In genomic region chr3:139378587-139378986, GRCh38 we compare ENCODE assay signal across 16 cellular contexts. TPM values are rescaled to one million over a fixed set of nuclear protein-coding genes. Genes with fewer than 3 reads are reported as not detected.
DNase-seq lines count a peak whose midpoint lies in the region; ATAC-seq and TF ChIP-seq lines count a peak whose summit lies in the region.
"Had no signal": no experiment of that assay in that cellular context is flagged by ENCODE, and none has a peak within 500 bp of the region (broad histone marks: within the 10 kb centered on the region; RNA-seq: fewer than 3 reads in every experiment).

No MANE protein-coding gene starts in this region.

- DNase-seq in DMS53 (lab: John Stamatoyannopoulos, UW), result peak; percentile 7
- peak; percentile 36 for DNase-seq in NCI-H1048 (lab: John Stamatoyannopoulos, UW)
- peak; percentile 41 for DNase-seq in NCI-H2196 treated with DMSO at 0.1 percent for 48 hours (lab: John Stamatoyannopoulos, UW; ENCODE audit: unreplicated experiment)
- DNase-seq in erythroblast (lab: John Stamatoyannopoulos, UW), result peak; percentile 48 to 53
- DNase-seq in NCI-H1694 (lab: John Stamatoyannopoulos, UW), result no peak
- DNase-seq in activated CD8-positive, alpha-beta T cell treated with anti-CD3 and anti-CD28 coated beads for 36 hours, result no peak
- DNase-seq in naive thymus-derived CD8-positive, alpha-beta T cell, result no peak
- DNase-seq: activated CD4-positive, alpha-beta T cell treated with anti-CD3 and anti-CD28 coated beads for 4 hours; heart left ventricle; left ventricle myocardium inferior; natural killer cell; NCI-H226; right cardiac atrium; stimulated activated CD4-positive, alpha-beta T cell treated with anti-CD3 and anti-CD28 coated beads, Interleukin-2, amount 100 ng/mL, for 48 hours; upper lobe of left lung had no signal

- POLR2A ChIA-PET in activated CD8-positive, alpha-beta T cell treated with anti-CD3 and anti-CD28 coated beads for 36 hours (lab: Charles Lee), result interaction anchor here (1.9 kb wide), 1 partner anchor 11 kb away, joined by 6 read pairs; the partner anchor contains the start of gene COPB2
- POLR2A ChIA-PET in naive thymus-derived CD8-positive, alpha-beta T cell (lab: Charles Lee), result no interaction called here

- no peak for ATAC-seq in activated CD8-positive, alpha-beta T cell treated with anti-CD3 and anti-CD28 coated beads for 36 hours
- ATAC-seq in naive thymus-derived CD8-positive, alpha-beta T cell, result no peak
- ATAC-seq: esophagus mucosa, heart left ventricle, natural killer cell, right cardiac atrium had no signal

- peaks cover 35% of the 10 kb centered on the region for H3K4me1 Mint-ChIP-seq in activated CD8-positive, alpha-beta T cell treated with anti-CD3 and anti-CD28 coated beads for 36 hours (ENCODE audit: low read depth)
- peaks cover 7 to 39% (median 27%) of the 10 kb centered on the region in 4 donors for H3K4me1 Mint-ChIP-seq in naive thymus-derived CD8-positive, alpha-beta T cell

- H3K9me3 Mint-ChIP-seq in activated CD8-positive, alpha-beta T cell treated with anti-CD3 and anti-CD28 coated beads for 36 hours, result no peaks in the 10 kb centered on the region
- no peaks in the 10 kb centered on the region for H3K9me3 Mint-ChIP-seq in naive thymus-derived CD8-positive, alpha-beta T cell
- H3K9me3 Mint-ChIP-seq: natural killer cell had no signal

- CTCF ChIA-PET in activated CD8-positive, alpha-beta T cell treated with anti-CD3 and anti-CD28 coated beads for 36 hours (lab: Charles Lee), result no interaction called here

- no peak overlapping the region for H3K27ac Mint-ChIP-seq in activated CD8-positive, alpha-beta T cell treated with anti-CD3 and anti-CD28 coated beads for 36 hours
- H3K27ac Mint-ChIP-seq in naive thymus-derived CD8-positive, alpha-beta T cell, result no peak overlapping the region

- no peak for TF ChIP-seq POLR2A in erythroblast (IDR thresholded peaks at IDR 0.05; ENCODE audit: low read length)

- no peaks in the 10 kb centered on the region for H3K27me3 Mint-ChIP-seq in activated CD8-positive, alpha-beta T cell treated with anti-CD3 and anti-CD28 coated beads for 36 hours
- H3K27me3 Mint-ChIP-seq in naive thymus-derived CD8-positive, alpha-beta T cell, result no peaks in the 10 kb centered on the region

- H3K4me3 Mint-ChIP-seq in activated CD8-positive, alpha-beta T cell treated with anti-CD3 and anti-CD28 coated beads for 36 hours, result no peak overlapping the region
- H3K4me3 Mint-ChIP-seq in naive thymus-derived CD8-positive, alpha-beta T cell, result no peak overlapping the region
- H3K4me3 Mint-ChIP-seq: natural killer cell had no signal

- intact Hi-C loops in activated CD8-positive, alpha-beta T cell treated with anti-CD3 and anti-CD28 coated beads for 36 hours (cut with micrococcal nuclease), result no loop called here

- TF ChIP-seq CTCF in activated CD8-positive, alpha-beta T cell treated with anti-CD3 and anti-CD28 coated beads for 36 hours (IDR thresholded peaks at IDR 0.05), result no peak

- peaks cover 49% of the 10 kb centered on the region for H3K36me3 Mint-ChIP-seq in activated CD8-positive, alpha-beta T cell treated with anti-CD3 and anti-CD28 coated beads for 36 hours (ENCODE audit: low read depth)
- peaks cover 7 to 76% (median 8%) of the 10 kb centered on the region in 3 donors for H3K36me3 Mint-ChIP-seq in naive thymus-derived CD8-positive, alpha-beta T cell

RNA-seq across cellular contexts. Expression of gene COPB2, which starts 10.9 kb away (rescaled TPM):
- total RNA-seq in activated CD8-positive, alpha-beta T cell treated with anti-CD3 and anti-CD28 coated beads for 36 hours, result 10 to 100 TPM; 81.7 to 83.8 TPM
- total RNA-seq in naive thymus-derived CD8-positive, alpha-beta T cell, result 10 to 100 TPM; 62.9 to 66.1 TPM
- polyA plus RNA-seq in naive thymus-derived CD8-positive, alpha-beta T cell, result 10 to 100 TPM; 40.3 to 65.2 (median 42.7) TPM

RNA-seq across cellular contexts. Expression of gene MRPS22, which starts 34.8 kb away (rescaled TPM):
- 10 to 100 TPM; 67.4 to 68.9 TPM for total RNA-seq in activated CD8-positive, alpha-beta T cell treated with anti-CD3 and anti-CD28 coated beads for 36 hours
- total RNA-seq in naive thymus-derived CD8-positive, alpha-beta T cell, result 10 to 100 TPM; 37.2 to 41.2 TPM
- polyA plus RNA-seq in naive thymus-derived CD8-positive, alpha-beta T cell, result 10 to 100 TPM; 33.6 to 43.8 (median 42.1) TPM

Comparison
In these comparisons a context has a peak if more than half of its experiments do, and no peak if none do; other contexts are left out.
1. DNase-seq: peak in DMS53 (single experiment), NCI-H1048 (single experiment), NCI-H2196 treated with DMSO at 0.1 percent for 48 hours (single experiment) and erythroblast (2 of 2); none in NCI-H1694 (single experiment), activated CD8-positive, alpha-beta T cell treated with anti-CD3 and anti-CD28 coated beads for 36 hours (single experiment) and naive thymus-derived CD8-positive, alpha-beta T cell (0 of 10).